ENCODE assay signal across 12 cellular contexts in the genomic region with DNA sequence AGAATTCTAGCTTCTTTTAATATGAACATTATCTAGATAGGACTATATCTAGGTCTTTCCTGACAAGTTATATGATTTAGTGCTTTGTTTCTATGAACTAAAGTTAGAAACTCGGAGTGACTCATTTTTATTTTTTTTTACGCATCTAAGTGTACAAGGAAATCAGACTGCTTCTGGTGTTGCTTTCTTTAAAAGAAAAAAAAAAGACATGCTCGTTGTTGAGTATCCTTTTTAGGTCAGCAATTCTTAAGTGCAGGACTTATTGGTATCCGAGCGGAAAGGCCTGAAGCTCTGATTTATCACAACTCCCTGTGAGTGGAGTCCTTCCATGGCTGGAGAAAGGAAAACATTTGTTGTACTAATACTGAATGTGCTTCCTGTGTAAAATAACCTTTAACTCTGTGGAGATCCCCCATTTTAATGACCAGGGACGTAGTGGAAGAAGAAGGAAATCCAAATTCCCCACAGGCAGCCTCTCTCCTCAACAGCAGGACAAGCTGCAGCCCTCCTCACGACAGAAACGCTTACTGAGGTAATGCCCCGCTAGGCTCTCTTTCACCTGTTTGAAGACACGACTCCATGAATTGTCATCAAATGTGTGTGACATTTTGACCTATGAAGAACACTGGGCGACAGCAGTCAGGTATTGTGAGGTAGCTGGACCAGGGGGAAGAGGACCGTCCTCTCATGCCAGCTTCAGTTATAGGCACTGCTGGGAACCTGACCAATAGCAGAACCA. TPM values are rescaled to one million over a fixed set of nuclear protein-coding genes. Genes with fewer than 3 reads are reported as not detected.
DNase-seq lines count a peak whose midpoint lies in the region; ATAC-seq, FAIRE-seq and TF ChIP-seq lines count a peak whose summit lies in the region.
"Had no signal": no experiment of that assay in that cellular context is flagged by ENCODE, and none has a peak within 500 bp of the region (broad histone marks: within the 10 kb centered on the region; RNA-seq: fewer than 3 reads in every experiment).

No MANE protein-coding gene starts in this region.

- no peak for FAIRE-seq in H54 (lab: Jason Lieb, UNC)

- no peak for TF ChIP-seq CTCF in IMR-90 (conservative IDR thresholded peaks at IDR 0.05; ENCODE audit: low read depth, low read length)
- TF ChIP-seq CTCF in left ventricle myocardium inferior (IDR thresholded peaks at IDR 0.05; ENCODE audit: borderline replicate concordance) = no peak
- TF ChIP-seq CTCF in smooth muscle cell (IDR thresholded peaks at IDR 0.05; ENCODE audit: borderline replicate concordance, insufficient read depth, poor library complexity, severe bottlenecking) = no peak
- TF ChIP-seq CTCF in A673 (conservative IDR thresholded peaks at IDR 0.05; ENCODE audit: low read depth, low read length) = no peak

- no peak overlapping the region for H4K5ac ChIP-seq in IMR-90 (ENCODE audit: low read depth, low read length)

- H2AK9ac ChIP-seq in IMR-90 (replicated peaks; ENCODE audit: low read depth, low read length, poor library complexity) = no peak overlapping the region

- no peak overlapping the region for H2BK120ac ChIP-seq in IMR-90 (ENCODE audit: low read depth, low read length)

- H4K91ac ChIP-seq in IMR-90 (ENCODE audit: insufficient read depth, low read depth, low read length) = no peak overlapping the region

- no peaks in the 10 kb centered on the region for H3K36me3 Mint-ChIP-seq in activated T-helper 1 cell treated with anti-CD3 and anti-CD28 coated beads, Interleukin-12 subunit alpha, Interleukin-12 subunit beta, Interleukin-2, Interleukin-4 antibody, amounts not matched to agents 30 ng/mL and 10 ng/mL and 1 ng/mL, durations not matched to agents 14 hours and 24 hours and 36 hours (ENCODE audit: low read depth)

- TF ChIP-seq RAD21 in IMR-90 (IDR thresholded peaks at IDR 0.05; ENCODE audit: low read length) = no peak

- 0 out of 4 replicates have a peak, but pooled peaks cover 0 to 3% of the 10 kb centered on the region in 2 experiments for H3K79me1 ChIP-seq in IMR-90 (ENCODE audit: low read depth in 1 of 2, low read length in 2 of 2)

- H2BK5ac ChIP-seq in IMR-90 (ENCODE audit: low read depth, low read length, poor library complexity, severe bottlenecking) = no peak overlapping the region

- H3K56ac ChIP-seq in IMR-90 (ENCODE audit: extremely low read depth, insufficient read depth, low read length) = no peak overlapping the region

- no peak overlapping the region for H2BK15ac ChIP-seq in IMR-90 (ENCODE audit: low read depth, low read length)

- 0 out of 2 replicates have a peak, but pooled peaks cover 3% of the 10 kb centered on the region for H3K9me1 ChIP-seq in IMR-90 (ENCODE audit: insufficient read depth, low read length)

- dilution Hi-C loops in IMR-90 (cut with HindIII; ENCODE audit: low sequenced_read_pairs, unreplicated experiment) = no loop called here

- WGBS in IMR-90 (ENCODE audit: extremely low coverage in 2 of 2, insufficient read length in 1 of 2), 2 experiments = 83% methylated on average over 2 of the region's 12 CpGs; no CpG with 5 or more reads in 1 of the 2 experiments
- WGBS in smooth muscle cell (ENCODE audit: low lambda C conversion rate) = 39% methylated on average over 12 of the region's 12 CpGs

- no peak overlapping the region for H3K9ac ChIP-seq in IMR-90 (ENCODE audit: low read depth, low read length)
- H3K9ac ChIP-seq in smooth muscle cell (ENCODE audit: low read depth) = peak overlapping the region; percentile 63
- H3K9ac ChIP-seq: BLaER1 had no signal

- H3K27me3 Mint-ChIP-seq in activated T-helper 1 cell treated with anti-CD3 and anti-CD28 coated beads, Interleukin-12 subunit alpha, Interleukin-12 subunit beta, Interleukin-2, Interleukin-4 antibody, amounts not matched to agents 30 ng/mL and 10 ng/mL and 1 ng/mL, durations not matched to agents 14 hours and 24 hours and 36 hours (ENCODE audit: insufficient read depth) = peaks cover 15% of the 10 kb centered on the region

- no peaks in the 10 kb centered on the region; the same call in 1 of the 2 replicates for H3K4me1 ChIP-seq in IMR-90 (ENCODE audit: control insufficient read depth, insufficient read depth, low read length)
- peaks cover 36% of the 10 kb centered on the region for H3K4me1 ChIP-seq in left ventricle myocardium inferior
- peaks cover 19% of the 10 kb centered on the region for H3K4me1 ChIP-seq in smooth muscle cell (ENCODE audit: low read depth)
- H3K4me1 ChIP-seq in A673 (ENCODE audit: insufficient read depth, low read length, poor library complexity, severe bottlenecking) = peaks cover 11% of the 10 kb centered on the region

- no peak overlapping the region for H3K27ac Mint-ChIP-seq in activated T-helper 1 cell treated with anti-CD3 and anti-CD28 coated beads, Interleukin-12 subunit alpha, Interleukin-12 subunit beta, Interleukin-2, Interleukin-4 antibody, amounts not matched to agents 30 ng/mL and 10 ng/mL and 1 ng/mL, durations not matched to agents 14 hours and 24 hours and 36 hours
- H3K27ac Mint-ChIP-seq: endodermal cell had no signal

- POLR2A ChIA-PET in IMR-90 (lab: Charles Lee; ENCODE audit: unreplicated experiment) (no interaction called here), A673 (lab: Charles Lee; ENCODE audit: low non-redundant PET) (no interaction called here)

- ATAC-seq in GM19035 (IDR thresholded peaks at IDR 0.05; ENCODE audit: unreplicated experiment) = peak; percentile 14
- no peak for ATAC-seq in IMR-90 (ENCODE audit: low read depth)
- ATAC-seq: lower lobe of right lung had no signal

- H2AK5ac ChIP-seq in IMR-90 (ENCODE audit: low read depth, low read length) = peak overlapping the region; percentile 44

- H4K20me1 ChIP-seq in IMR-90 (ENCODE audit: insufficient read depth, low read length) = no peaks in the 10 kb centered on the region
- H4K20me1 ChIP-seq in smooth muscle cell (ENCODE audit: low read depth) = no peaks in the 10 kb centered on the region
- H4K20me1 ChIP-seq: BLaER1 had no signal

- H3K4ac ChIP-seq in IMR-90 (ENCODE audit: low read depth, low read length) = peak overlapping the region; percentile 27; the same call in 1 of the 2 replicates

- H3K27ac ChIP-seq in IMR-90 (ENCODE audit: insufficient read depth, low read length) (no peak overlapping the region), left ventricle myocardium inferior (replicated peaks) (peak overlapping the region; percentile 83), smooth muscle cell (ENCODE audit: low read depth) (peak overlapping the region; percentile 93), A673 (ENCODE audit: low read depth, low read length, poor library complexity, severe bottlenecking) (no peak overlapping the region)
- H3K27ac ChIP-seq: BLaER1, lower lobe of right lung had no signal

- no peak overlapping the region; the same call in none of the 2 replicates for H3K23ac ChIP-seq in IMR-90 (ENCODE audit: low read depth, low read length)

- H3K14ac ChIP-seq in IMR-90 (replicated peaks; ENCODE audit: low read depth, low read length) = no peak overlapping the region

- H3K27me3 ChIP-seq in IMR-90 (ENCODE audit: control insufficient read depth, insufficient read depth, low read length) (no peaks in the 10 kb centered on the region), left ventricle myocardium inferior (ENCODE audit: low read depth) (no peaks in the 10 kb centered on the region), smooth muscle cell (ENCODE audit: low read depth) (no peaks in the 10 kb centered on the region), A673 (replicated peaks; ENCODE audit: insufficient read depth, low read depth, low read length, poor library complexity) (no peaks in the 10 kb centered on the region)
- H3K27me3 ChIP-seq: BLaER1 had no signal

- in situ Hi-C loops in IMR-90 (cut with MboI; ENCODE audit: low sequenced_read_pairs) = loop anchor here (5.0 kb wide), 1 partner anchor 319 kb away; no protein-coding TSS in a partner anchor

- H3K4me3 ChIP-seq in IMR-90 (ENCODE audit: insufficient read depth, low read depth, low read length) (no peak overlapping the region), left ventricle myocardium inferior (no peak overlapping the region), smooth muscle cell (no peak overlapping the region), A673 (ENCODE audit: low read depth, low read length, poor library complexity, severe bottlenecking) (no peak overlapping the region)
- H3K4me3 ChIP-seq: BLaER1, lower lobe of right lung had no signal

- CTCF ChIA-PET in IMR-90 (lab: Yijun Ruan, JAX) = no interaction called here
- CTCF ChIA-PET in A673 (lab: Charles Lee) = no interaction called here

- no TSS peak for BruUV-seq in IMR-90 (replicated peaks; lab: Mats Ljungman, UMichigan)
- BruUV-seq in A673 (replicated peaks; lab: Mats Ljungman, UMichigan) = no TSS peak

- H3K18ac ChIP-seq in IMR-90 (ENCODE audit: low read depth, low read length) = no peak overlapping the region

- H2BK20ac ChIP-seq in IMR-90 (ENCODE audit: low read depth, low read length) = no peak overlapping the region

- H3K79me2 ChIP-seq in smooth muscle cell (ENCODE audit: low read depth) = no peaks in the 10 kb centered on the region

- H3K4me1 Mint-ChIP-seq in activated T-helper 1 cell treated with anti-CD3 and anti-CD28 coated beads, Interleukin-12 subunit alpha, Interleukin-12 subunit beta, Interleukin-2, Interleukin-4 antibody, amounts not matched to agents 30 ng/mL and 10 ng/mL and 1 ng/mL, durations not matched to agents 14 hours and 24 hours and 36 hours (ENCODE audit: low read depth) = peaks cover 9% of the 10 kb centered on the region

- H3K4me2 ChIP-seq in IMR-90 (ENCODE audit: low read depth, low read length) (no peak overlapping the region), smooth muscle cell (peak overlapping the region; percentile 74)
- H3K4me2 ChIP-seq: BLaER1 had no signal

- no peaks in the 10 kb centered on the region for H3K9me3 Mint-ChIP-seq in activated T-helper 1 cell treated with anti-CD3 and anti-CD28 coated beads, Interleukin-12 subunit alpha, Interleukin-12 subunit beta, Interleukin-2, Interleukin-4 antibody, amounts not matched to agents 30 ng/mL and 10 ng/mL and 1 ng/mL, durations not matched to agents 14 hours and 24 hours and 36 hours
- H3K9me3 Mint-ChIP-seq: endodermal cell had no signal

- peaks cover 22% of the 10 kb centered on the region for H3F3A ChIP-seq in smooth muscle cell (ENCODE audit: low read depth)

- no peak overlapping the region for H3K4me3 Mint-ChIP-seq in activated T-helper 1 cell treated with anti-CD3 and anti-CD28 coated beads, Interleukin-12 subunit alpha, Interleukin-12 subunit beta, Interleukin-2, Interleukin-4 antibody, amounts not matched to agents 30 ng/mL and 10 ng/mL and 1 ng/mL, durations not matched to agents 14 hours and 24 hours and 36 hours
- H3K4me3 Mint-ChIP-seq: endodermal cell had no signal

- no peak overlapping the region; a peak in 1 of 4 replicates for H4K8ac ChIP-seq in IMR-90 (ENCODE audit: low read depth in 2 of 2, low read length in 2 of 2)

- H3K9me3 ChIP-seq in IMR-90 (ENCODE audit: control insufficient read depth, insufficient read depth, low read length) (no peaks in the 10 kb centered on the region), left ventricle myocardium inferior (replicated peaks) (no peaks in the 10 kb centered on the region), smooth muscle cell (replicated peaks; ENCODE audit: low read depth) (no peaks in the 10 kb centered on the region), A673 (ENCODE audit: low read depth, low read length, poor library complexity, severe bottlenecking) (no peaks in the 10 kb centered on the region)
- H3K9me3 ChIP-seq: lower lobe of right lung had no signal

- intact Hi-C loops in IMR-90 (cut with micrococcal nuclease) = no loop called here
- intact Hi-C loops in left ventricle myocardium inferior (cut with micrococcal nuclease) = no loop called here
- intact Hi-C loops in A673 (cut with micrococcal nuclease; ENCODE audit: unreplicated experiment) = no loop called here
- intact Hi-C loops in activated T-helper 1 cell treated with anti-CD3 and anti-CD28 coated beads, Interleukin-12 subunit alpha, Interleukin-12 subunit beta, Interleukin-2, Interleukin-4 antibody, amounts not matched to agents 30 ng/mL and 10 ng/mL and 1 ng/mL, durations not matched to agents 14 hours and 24 hours and 36 hours (cut with micrococcal nuclease) = no loop called here

- H3K36me3 ChIP-seq in IMR-90 (ENCODE audit: control insufficient read depth, insufficient read depth, low read length) (no peaks in the 10 kb centered on the region), left ventricle myocardium inferior (no peaks in the 10 kb centered on the region), smooth muscle cell (ENCODE audit: low read depth) (no peaks in the 10 kb centered on the region), A673 (ENCODE audit: insufficient read depth, low read length, poor library complexity, severe bottlenecking) (no peaks in the 10 kb centered on the region)
- H3K36me3 ChIP-seq: BLaER1, lower lobe of right lung had no signal

- no peak for TF ChIP-seq POLR2A in IMR-90 (IDR thresholded peaks at IDR 0.05; ENCODE audit: low read depth, low read length)
- TF ChIP-seq POLR2A in H54 (IDR thresholded peaks at IDR 0.05; ENCODE audit: low read depth, low read length) = no peak

- H2AFZ ChIP-seq in IMR-90 (replicated peaks; ENCODE audit: low read length, poor library complexity) = no peak overlapping the region
- H2AFZ ChIP-seq in smooth muscle cell (ENCODE audit: low read depth) = peak overlapping the region; percentile 68

- no peak for DNase-seq in IMR-90
- DNase-seq in left ventricle myocardium inferior = no peak
- no peak for DNase-seq in smooth muscle cell (lab: John Stamatoyannopoulos, UW; ENCODE audit: unreplicated experiment)
- no peak for DNase-seq in A673 (ENCODE audit: low spot score)
- DNase-seq in activated T-helper 1 cell treated with anti-CD3 and anti-CD28 coated beads, Interleukin-12 subunit alpha, Interleukin-12 subunit beta, Interleukin-2, Interleukin-4 antibody, amounts not matched to agents 30 ng/mL and 10 ng/mL and 1 ng/mL, durations not matched to agents 14 hours and 24 hours and 36 hours (ENCODE audit: low spot score) = no peak
- no peak for DNase-seq in H54 (ENCODE audit: insufficient read length, low spot score)
- no peak for DNase-seq in stimulated activated CD4-positive, alpha-beta T cell treated with anti-CD3 and anti-CD28 coated beads, Interleukin-1b, Interleukin-23, amount 100 ng/mL, for 48 hours
- DNase-seq: amygdala, endodermal cell, lower lobe of right lung had no signal

RNA-seq across cellular contexts. Expression of a gene that starts 17.9 kb away (rescaled TPM):
- total RNA-seq in IMR-90 (2012; rRNA removed) (60.2 and 117 TPM in 2 replicates), left ventricle myocardium inferior (101 TPM), smooth muscle cell (128 and 134 TPM in 2 replicates), A673 (2021) (150 and 185 TPM in 2 replicates)
- polyA plus RNA-seq in IMR-90 (2012; rRNA removed) (54.0 and 68.4 TPM in 2 replicates), smooth muscle cell (245 and 265 TPM in 2 replicates)
- 8.4 and 14.3 TPM in 2 replicates for polyA plus RNA-seq in IMR-90 (2012; cell fraction: cytosol; rRNA removed)
- polyA plus RNA-seq in IMR-90 (2012; cell fraction: nucleus; rRNA removed; ENCODE audit: low replicate concordance) = 1.6 and 18.6 TPM in 2 replicates
- 147 TPM in 2 replicates for total RNA-seq in activated T-helper 1 cell treated with anti-CD3 and anti-CD28 coated beads, Interleukin-12 subunit alpha, Interleukin-12 subunit beta, Interleukin-2, Interleukin-4 antibody, amounts not matched to agents 30 ng/mL and 10 ng/mL and 1 ng/mL, durations not matched to agents 14 hours and 24 hours and 36 hours

Comparison
In these comparisons a context has a peak if more than half of its experiments do, and no peak if none do; other contexts are left out.
1. H3K27ac ChIP-seq: peak in left ventricle myocardium inferior (single experiment) and smooth muscle cell (single experiment); none in IMR-90 (single experiment) and A673 (single experiment).